In the genomic region with DNA sequence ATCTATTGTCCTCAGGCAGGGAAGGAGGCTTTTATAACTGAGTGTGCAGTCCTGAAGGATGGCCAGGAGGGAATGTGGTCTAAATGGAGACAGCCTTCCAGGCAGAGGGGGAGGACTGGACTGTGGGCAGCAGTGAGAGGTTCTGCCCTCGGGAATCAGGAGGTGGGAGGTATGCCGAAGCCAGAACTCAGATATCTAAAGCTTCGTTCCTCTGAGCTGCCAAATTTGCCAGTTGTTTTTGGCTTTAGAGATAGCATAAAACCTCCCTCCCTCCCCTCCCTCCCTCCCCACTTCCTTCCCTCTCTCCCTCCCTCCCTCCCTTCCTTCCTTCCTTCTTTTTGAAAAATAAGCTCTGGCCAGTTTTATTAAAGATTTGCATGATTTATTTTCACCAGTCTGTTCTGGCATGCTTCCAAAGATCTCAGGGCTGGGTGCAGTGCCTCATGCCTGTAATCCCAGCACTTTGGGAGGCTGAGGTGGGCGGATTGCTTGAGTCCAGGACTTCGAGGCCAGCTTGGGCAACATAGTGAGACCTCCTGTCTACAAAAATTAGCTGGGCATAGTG, we compare ENCODE assay signal across 12 cellular contexts. TPM values are rescaled to one million over a fixed set of nuclear protein-coding genes. Genes with fewer than 3 reads are reported as not detected.
A peak's percentile ranks its signal among the peaks of the same experiment; 100 is the strongest.
DNase-seq lines count a peak whose midpoint lies in the region; ATAC-seq and TF ChIP-seq lines count a peak whose summit lies in the region.
"Had no signal": no experiment of that assay in that cellular context is flagged by ENCODE, and none has a peak within 500 bp of the region (broad histone marks: within the 10 kb centered on the region; RNA-seq: fewer than 3 reads in every experiment).

No MANE protein-coding gene starts in this region.

- H3K4me1 ChIP-seq in thoracic aorta (ENCODE audit: control insufficient read depth in 1 of 2, low read depth in 2 of 2), result peaks cover 16 to 71% of the 10 kb centered on the region in 2 donors
- H3K4me1 ChIP-seq: HAP-1 had no signal

- H3K4me1 Mint-ChIP-seq in chondrocyte (ENCODE audit: low read depth), result peaks cover 35% of the 10 kb centered on the region

- no peaks in the 10 kb centered on the region for H3K9me3 Mint-ChIP-seq in chondrocyte (ENCODE audit: low read depth)
- H3K9me3 Mint-ChIP-seq: natural killer cell treated with Interleukin-12 subunit alpha and Interleukin-12 subunit beta and Interleukin-15 and Interleukin-18, amount 100 ng/mL, for 72 hours had no signal

- peak overlapping the region; percentile 68 for H3K4me3 Mint-ChIP-seq in chondrocyte (ENCODE audit: unreplicated experiment)
- H3K4me3 Mint-ChIP-seq: natural killer cell treated with Interleukin-12 subunit alpha and Interleukin-12 subunit beta and Interleukin-15 and Interleukin-18, amount 100 ng/mL, for 72 hours had no signal

- TF ChIP-seq CTCF in chondrocyte (IDR thresholded peaks at IDR 0.05), result no peak
- no peak for TF ChIP-seq CTCF in thoracic aorta (IDR thresholded peaks at IDR 0.05)

- H3K36me3 ChIP-seq in thoracic aorta, result peaks cover 3% of the 10 kb centered on the region
- H3K36me3 ChIP-seq: cardiac muscle cell, HAP-1 had no signal

- H3K9me3 ChIP-seq in thoracic aorta, result no peaks in the 10 kb centered on the region
- H3K9me3 ChIP-seq: HAP-1 had no signal

- TF ChIP-seq POLR2A in GM18505 (IDR thresholded peaks at IDR 0.05; ENCODE audit: borderline replicate concordance, extremely low read depth, insufficient read depth, insufficient read length), result no peak

- H3K36me3 Mint-ChIP-seq in chondrocyte (ENCODE audit: low read depth), result no peaks in the 10 kb centered on the region
- H3K36me3 Mint-ChIP-seq: natural killer cell treated with Interleukin-12 subunit alpha and Interleukin-12 subunit beta and Interleukin-15 and Interleukin-18, amount 100 ng/mL, for 72 hours had no signal

- peak; percentile 86 for DNase-seq in NCI-H226
- DNase-seq in chondrocyte (ENCODE audit: low spot score), result no peak
- DNase-seq in left kidney (ENCODE audit: low read depth, low spot score), result peak; percentile 43
- no peak for DNase-seq in thoracic aorta (ENCODE audit: low spot score)
- DNase-seq in LoVo (ENCODE audit: low spot score), result no peak
- DNase-seq in NCI-H748 treated with DMSO at 0.1 percent for 48 hours (lab: John Stamatoyannopoulos, UW), result no peak
- DNase-seq: NCI-H1105 had no signal

- H3K27me3 Mint-ChIP-seq in chondrocyte (ENCODE audit: low read depth), result no peaks in the 10 kb centered on the region

- no peaks in the 10 kb centered on the region for H3K27me3 ChIP-seq in thoracic aorta (replicated peaks; ENCODE audit: insufficient read depth)

- ATAC-seq in thoracic aorta (ENCODE audit: insufficient number of reproducible peaks, low FRiP score, low read depth) (no peak), GM18505 (IDR thresholded peaks at IDR 0.05; ENCODE audit: unreplicated experiment) (no peak)
- ATAC-seq: natural killer cell treated with Interleukin-12 subunit alpha and Interleukin-12 subunit beta and Interleukin-15 and Interleukin-18, amount 100 ng/mL, for 72 hours had no signal

- peak overlapping the region; percentile 27 for H3K27ac Mint-ChIP-seq in chondrocyte (ENCODE audit: unreplicated experiment)
- H3K27ac Mint-ChIP-seq: natural killer cell treated with Interleukin-12 subunit alpha and Interleukin-12 subunit beta and Interleukin-15 and Interleukin-18, amount 100 ng/mL, for 72 hours had no signal

- H3K27ac ChIP-seq in thoracic aorta, result peak overlapping the region; percentile 96 to 98
- H3K27ac ChIP-seq: cardiac muscle cell had no signal

- peak overlapping the region; percentile 88 for H3K4me3 ChIP-seq in thoracic aorta
- H3K4me3 ChIP-seq: cardiac muscle cell, HAP-1 had no signal

RNA-seq across cellular contexts. Expression of a gene that starts 2.4 kb away (rescaled TPM):
- total RNA-seq in chondrocyte (2.8 to 21.0 TPM (median 19.0 TPM) in 3 replicates), thoracic aorta (100 to 1,000 TPM; 163 to 634 TPM)
- total RNA-seq: T-helper 1 cell treated with Interleukin-12 subunit alpha and Interleukin-12 subunit beta and Interleukin-4 antibody, amounts not matched to agents 30 ng/mL and 1 ng/mL, for 36 hours had no signal

RNA-seq across cellular contexts. Expression of a gene that starts 24.0 kb away (rescaled TPM):
- total RNA-seq in chondrocyte (not detected in 3 replicates), thoracic aorta (not detected)
- total RNA-seq: cardiac muscle cell; natural killer cell treated with Interleukin-12 subunit alpha and Interleukin-12 subunit beta and Interleukin-15 and Interleukin-18, amount 100 ng/mL, for 72 hours; T-helper 1 cell treated with Interleukin-12 subunit alpha and Interleukin-12 subunit beta and Interleukin-4 antibody, amounts not matched to agents 30 ng/mL and 1 ng/mL, for 36 hours had no signal

Comparison
In these comparisons a context has a peak if more than half of its experiments do, and no peak if none do; other contexts are left out.
1. DNase-seq: peak in NCI-H226 (single experiment) and left kidney (single experiment); none in chondrocyte (single experiment), thoracic aorta (single experiment), LoVo (single experiment) and NCI-H748 treated with DMSO at 0.1 percent for 48 hours (single experiment).